Comparison of ENCODE assay signal across 27 cellular contexts in the genomic region with DNA sequence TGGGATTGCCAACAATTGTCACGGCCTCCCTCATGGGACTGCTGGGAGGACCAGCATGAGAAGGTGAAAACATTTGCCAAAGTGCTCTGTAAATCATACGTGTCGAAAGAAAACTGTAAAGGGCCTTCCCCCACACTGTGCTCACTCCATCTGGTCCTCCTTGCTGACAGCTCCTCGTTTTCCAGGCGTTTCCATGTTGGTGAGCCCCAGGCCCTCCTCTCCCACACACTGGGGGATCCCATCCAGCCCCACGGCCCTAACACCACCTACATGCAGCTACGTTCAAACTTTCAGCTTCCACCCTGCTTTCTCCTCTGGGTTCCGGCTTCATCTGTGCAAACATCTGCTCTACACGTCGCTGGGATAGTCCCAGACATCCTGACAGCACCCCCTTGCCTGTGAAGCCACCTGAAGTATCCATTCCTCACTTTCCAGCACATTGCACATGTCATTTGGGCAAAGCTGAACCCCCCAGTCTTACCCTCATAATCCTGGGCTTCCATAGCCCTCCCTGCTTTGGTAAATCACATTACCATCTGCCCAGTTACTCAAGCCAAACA. TPM values are rescaled to one million over a fixed set of nuclear protein-coding genes. Genes with fewer than 3 reads are reported as not detected.
DNase-seq lines count a peak whose midpoint lies in the region; ATAC-seq and TF ChIP-seq lines count a peak whose summit lies in the region.
"Had no signal": no experiment of that assay in that cellular context is flagged by ENCODE, and none has a peak within 500 bp of the region (broad histone marks: within the 10 kb centered on the region; RNA-seq: fewer than 3 reads in every experiment).

No MANE protein-coding gene starts in this region.

- no peaks in the 10 kb centered on the region for H4K20me1 ChIP-seq in H9 (ENCODE audit: control insufficient read depth, insufficient read depth, insufficient read length)

- no peak for ATAC-seq in activated T-cell treated with anti-CD3 and anti-CD28 coated beads, Interleukin-2, amount 50 U/mL, for 4 hours
- ATAC-seq in aorta (ENCODE audit: low FRiP score) = no peak
- ATAC-seq: HepG2; Right ventricle myocardium inferior; stimulated activated naive CD8-positive, alpha-beta T cell treated with anti-CD3 and anti-CD28 coated beads, Interleukin-15, amount 100 ng/mL, for 72 hours had no signal

- H2BK15ac ChIP-seq in H9 (ENCODE audit: low read depth, low read length) = no peak overlapping the region

- H3K9me3 Mint-ChIP-seq in activated T-cell treated with anti-CD3 and anti-CD28 coated beads, Interleukin-2, amount 50 U/mL, for 24 hours = peaks cover 12% of the 10 kb centered on the region
- H3K9me3 Mint-ChIP-seq in activated T-cell treated with anti-CD3 and anti-CD28 coated beads, Interleukin-2, amount 50 U/mL, for 4 hours = peaks cover 18% of the 10 kb centered on the region
- H3K9me3 Mint-ChIP-seq in H9 (peaks cover 22 to 27% of the 10 kb centered on the region in 2 experiments), progenitor cell of endocrine pancreas (ENCODE audit: low read depth) (peaks cover 7% of the 10 kb centered on the region)

- intact Hi-C loops in aorta (cut with DNase I) = no loop called here

- no peaks in the 10 kb centered on the region for H3K23me2 ChIP-seq in H9 (ENCODE audit: insufficient read length, low read depth, low read length, poor library complexity, severe bottlenecking)

- no peak overlapping the region for H3T11ph ChIP-seq in H9 (ENCODE audit: low read length)

- TF ChIP-seq CTCF in H9 (conservative IDR thresholded peaks at IDR 0.05) (no peak), progenitor cell of endocrine pancreas (IDR thresholded peaks at IDR 0.05; ENCODE audit: unreplicated experiment) (no peak)

- no peak overlapping the region for H2BK5ac ChIP-seq in H9 (ENCODE audit: insufficient read length, low read length)

- peaks cover 38% of the 10 kb centered on the region for H3K36me3 Mint-ChIP-seq in activated T-cell treated with anti-CD3 and anti-CD28 coated beads, Interleukin-2, amount 50 U/mL, for 24 hours (ENCODE audit: low read depth)
- H3K36me3 Mint-ChIP-seq in activated T-cell treated with anti-CD3 and anti-CD28 coated beads, Interleukin-2, amount 50 U/mL, for 4 hours (ENCODE audit: insufficient read depth) = peaks cover 12% of the 10 kb centered on the region
- H3K36me3 Mint-ChIP-seq in H9 (ENCODE audit: insufficient read depth in 1 of 3, low read depth in 3 of 3) (peaks cover 5 to 18% (median 10%) of the 10 kb centered on the region in 3 experiments; a peak in 6 of 7 replicates), progenitor cell of endocrine pancreas (ENCODE audit: insufficient read depth) (peaks cover 3% of the 10 kb centered on the region)

- H3K56ac ChIP-seq in H9 (ENCODE audit: insufficient read length, low read depth, low read length) = no peak overlapping the region

- no peaks in the 10 kb centered on the region for H3K36me3 ChIP-seq in esophagus (ENCODE audit: control insufficient read depth in 2 of 2, insufficient read depth in 2 of 2, low read length in 1 of 2)
- H3K36me3 ChIP-seq in aorta (ENCODE audit: control insufficient read depth in 1 of 2, insufficient read depth in 2 of 2, low read length in 1 of 2) = no peaks in the 10 kb centered on the region

- H3K4me3 ChIP-seq in esophagus (ENCODE audit: low read depth in 1 of 2, low read length in 2 of 2) (no peak overlapping the region), aorta (ENCODE audit: low read length in 2 of 2) (no peak overlapping the region)
- H3K4me3 ChIP-seq: right atrium auricular region had no signal

- H3K27me3 ChIP-seq in H9 (ENCODE audit: insufficient read depth, low read length) (no peaks in the 10 kb centered on the region), esophagus (ENCODE audit: control insufficient read depth in 1 of 2, insufficient read depth in 2 of 2, low read length in 2 of 2) (no peaks in the 10 kb centered on the region), aorta (ENCODE audit: control insufficient read depth in 1 of 2, insufficient read depth in 2 of 2, low read length in 1 of 2) (no peaks in the 10 kb centered on the region)
- H3K27me3 ChIP-seq: right atrium auricular region had no signal

- peaks cover 66% of the 10 kb centered on the region for H3K4me1 Mint-ChIP-seq in activated T-cell treated with anti-CD3 and anti-CD28 coated beads, Interleukin-2, amount 50 U/mL, for 24 hours (ENCODE audit: low read depth)
- peaks cover 59% of the 10 kb centered on the region for H3K4me1 Mint-ChIP-seq in activated T-cell treated with anti-CD3 and anti-CD28 coated beads, Interleukin-2, amount 50 U/mL, for 4 hours (ENCODE audit: low read depth)
- 0 out of 4 replicates have a peak, but pooled peaks cover 0 to 2% of the 10 kb centered on the region in 2 experiments for H3K4me1 Mint-ChIP-seq in H9
- no peaks in the 10 kb centered on the region for H3K4me1 Mint-ChIP-seq in progenitor cell of endocrine pancreas (ENCODE audit: low read depth)

- no peak overlapping the region for H4K5ac ChIP-seq in H9 (ENCODE audit: insufficient read length, low read depth, low read length)

- no peak overlapping the region for H2AFZ ChIP-seq in H9 (ENCODE audit: low read length)

- H3K4me3 Mint-ChIP-seq in activated T-cell treated with anti-CD3 and anti-CD28 coated beads, Interleukin-2, amount 50 U/mL, for 24 hours = no peak overlapping the region
- no peak overlapping the region for H3K4me3 Mint-ChIP-seq in activated T-cell treated with anti-CD3 and anti-CD28 coated beads, Interleukin-2, amount 50 U/mL, for 4 hours
- H3K4me3 Mint-ChIP-seq in H9 (no peak overlapping the region), progenitor cell of endocrine pancreas (ENCODE audit: low read depth) (no peak overlapping the region)
- H3K4me3 Mint-ChIP-seq: activated CD4-positive, alpha-beta memory T cell treated with anti-CD3 and anti-CD28 coated beads for 36 hours; immature natural killer cell; stimulated activated naive CD8-positive, alpha-beta T cell treated with anti-CD3 and anti-CD28 coated beads, Interleukin-15, amount 100 ng/mL, for 72 hours; T-helper 1 cell treated with Interleukin-12 subunit alpha and Interleukin-12 subunit beta and Interleukin-4 antibody, amounts not matched to agents 30 μg/mL and 1 μg/mL, for 36 hours had no signal

- peak overlapping the region; percentile 53 for H3K27ac Mint-ChIP-seq in activated T-cell treated with anti-CD3 and anti-CD28 coated beads, Interleukin-2, amount 50 U/mL, for 24 hours
- H3K27ac Mint-ChIP-seq in H9 = no peak overlapping the region
- peak overlapping the region; percentile 30 for H3K27ac Mint-ChIP-seq in progenitor cell of endocrine pancreas
- H3K27ac Mint-ChIP-seq: activated CD4-positive, alpha-beta memory T cell treated with anti-CD3 and anti-CD28 coated beads for 36 hours; T-helper 1 cell treated with Interleukin-12 subunit alpha and Interleukin-12 subunit beta and Interleukin-4 antibody, amounts not matched to agents 30 μg/mL and 1 μg/mL, for 36 hours had no signal

- H3K79me1 ChIP-seq in H9 (ENCODE audit: insufficient read depth, low read depth, low read length, poor library complexity, severe bottlenecking) = no peaks in the 10 kb centered on the region

- H3K9me3 ChIP-seq in H9 (ENCODE audit: control insufficient read depth, low read depth, low read length) (peaks cover 4% of the 10 kb centered on the region), esophagus (ENCODE audit: control insufficient read depth in 2 of 2, insufficient read depth in 1 of 2, low read depth in 1 of 2, low read length in 1 of 2) (no peaks in the 10 kb centered on the region), aorta (ENCODE audit: control insufficient read depth, low read length) (no peaks in the 10 kb centered on the region)

- no peak overlapping the region for H2AK5ac ChIP-seq in H9 (ENCODE audit: insufficient read length, low read length)

- no peak overlapping the region for H3K18ac ChIP-seq in H9 (ENCODE audit: insufficient read length, low read depth, low read length)

- H3K79me2 ChIP-seq in H9 (ENCODE audit: insufficient read depth, low read length) = no peaks in the 10 kb centered on the region

- no peak for DNase-seq in activated T-cell treated with anti-CD3 and anti-CD28 coated beads, Interleukin-2, amount 50 U/mL, for 24 hours
- DNase-seq in activated T-cell treated with anti-CD3 and anti-CD28 coated beads, Interleukin-2, amount 50 U/mL, for 4 hours = no peak
- DNase-seq in H9 = peak; percentile 20
- DNase-seq in progenitor cell of endocrine pancreas (ENCODE audit: low spot score, unreplicated experiment) = no peak
- DNase-seq in aorta = no peak
- DNase-seq in activated gamma-delta T cell treated with Interleukin-2 at 50 U/mL for 16 hours = no peak
- DNase-seq in D341Med (ENCODE audit: low spot score) = no peak
- DNase-seq: activated CD4-positive, alpha-beta memory T cell treated with anti-CD3 and anti-CD28 coated beads for 36 hours; activated naive CD4-positive, alpha-beta T cell treated with Interleukin-2 at 50 U/mL for 16 hours; activated T-cell treated with anti-CD3 and anti-CD28 coated beads for 4 hours; amygdala; H7; immature natural killer cell; Karpas-422; NCI-H1436; NCI-H2081; NCI-H226; NCI-H526 treated with DMSO at 0.1 percent for 48 hours; NK-92 treated with Interleukin-12 subunit alpha and Interleukin-12 subunit beta, amount 100 ng/mL, for 24 hours; SK-N-SH; small intestine; stimulated activated naive CD8-positive, alpha-beta T cell treated with anti-CD3 and anti-CD28 coated beads, Interleukin-15, amount 100 ng/mL, for 72 hours had no signal

- no peak overlapping the region for H3K23ac ChIP-seq in H9 (ENCODE audit: insufficient read length, low read depth, low read length)

- WGBS in H9 (ENCODE audit: extremely low coverage, insufficient read length, low lambda C conversion rate) = no CpG with 5 or more reads among the region's 10 CpGs
- 83 to 87% methylated on average over 10 of the region's 10 CpGs for WGBS in esophagus, 2 donors
- 89 to 90% methylated on average over 10 of the region's 10 CpGs for WGBS in aorta, 2 donors

- H2BK12ac ChIP-seq in H9 (ENCODE audit: insufficient read length, low read depth, low read length) = no peak overlapping the region

- no peaks in the 10 kb centered on the region for H3K27me3 Mint-ChIP-seq in activated T-cell treated with anti-CD3 and anti-CD28 coated beads, Interleukin-2, amount 50 U/mL, for 24 hours
- H3K27me3 Mint-ChIP-seq in activated T-cell treated with anti-CD3 and anti-CD28 coated beads, Interleukin-2, amount 50 U/mL, for 4 hours (ENCODE audit: low read depth) = no peaks in the 10 kb centered on the region
- H3K27me3 Mint-ChIP-seq in H9 (ENCODE audit: low read depth) (peaks cover 2% of the 10 kb centered on the region), progenitor cell of endocrine pancreas (peaks cover 11% of the 10 kb centered on the region)
- H3K27me3 Mint-ChIP-seq: activated CD4-positive, alpha-beta memory T cell treated with anti-CD3 and anti-CD28 coated beads for 36 hours; stimulated activated naive CD8-positive, alpha-beta T cell treated with anti-CD3 and anti-CD28 coated beads, Interleukin-15, amount 100 ng/mL, for 72 hours had no signal

- H4K91ac ChIP-seq in H9 (ENCODE audit: insufficient read length, low read depth, low read length) = no peak overlapping the region

- H4K8ac ChIP-seq in H9 (replicated peaks; ENCODE audit: insufficient read length, low read depth, low read length) = no peak overlapping the region

- no peak overlapping the region for H3K4me2 ChIP-seq in H9 (ENCODE audit: insufficient read depth, insufficient read length, low read length)
- H3K4me2 ChIP-seq: SK-N-SH had no signal

- no peak overlapping the region for H3K14ac ChIP-seq in H9 (ENCODE audit: insufficient read depth, low read length)

- no peak overlapping the region for H3K9ac ChIP-seq in H9 (ENCODE audit: extremely low read depth, insufficient read length, low read length)
- H3K9ac ChIP-seq: SK-N-SH had no signal

- H3K4ac ChIP-seq in H9 (ENCODE audit: low read depth, low read length) = no peak overlapping the region

- H3K27ac ChIP-seq in H9 (ENCODE audit: insufficient read length, low read depth, low read length) (no peak overlapping the region), esophagus (ENCODE audit: low read depth in 2 of 2, low read length in 1 of 2) (peak overlapping the region; percentile 53 to 62), aorta (ENCODE audit: low read depth in 1 of 2, low read length in 2 of 2) (no peak overlapping the region)
- H3K27ac ChIP-seq: right atrium auricular region had no signal

- H2BK20ac ChIP-seq in H9 (ENCODE audit: low read depth, low read length, poor library complexity, severe bottlenecking) = no peak overlapping the region

- H3K4me1 ChIP-seq in H9 (ENCODE audit: insufficient read depth, low read length) (no peaks in the 10 kb centered on the region), esophagus (ENCODE audit: control insufficient read depth in 2 of 2, insufficient read depth in 2 of 2, low read length in 1 of 2) (peaks cover 0 to 14% of the 10 kb centered on the region in 2 donors), aorta (ENCODE audit: control insufficient read depth in 1 of 2, insufficient read depth in 2 of 2, low read length in 2 of 2) (no peaks in the 10 kb centered on the region)
- H3K4me1 ChIP-seq: right atrium auricular region had no signal

- no peak overlapping the region for H2BK120ac ChIP-seq in H9 (ENCODE audit: low read depth, low read length, poor library complexity, severe bottlenecking)

RNA-seq across cellular contexts. Expression of a gene that starts 42.7 kb away (rescaled TPM):
- 1 to 10 TPM; 2.8 to 5.3 (median 3.7) TPM for total RNA-seq in activated T-cell treated with anti-CD3 and anti-CD28 coated beads, Interleukin-2, amount 50 U/mL, for 4 hours
- total RNA-seq in H9 (2021) (2.3 and 2.4 TPM in 2 replicates), progenitor cell of endocrine pancreas (3.0 and 4.0 TPM in 2 replicates), aorta (1 to 10 TPM; 2.2 to 7.0 TPM)
- polyA plus RNA-seq in esophagus (10 to 100 TPM; 12.2 to 17.2 TPM), aorta (10 to 100 TPM in 1 of 2 donors, 1 to 10 TPM in 1; 3.6 to 10.3 TPM)

Comparison
In these comparisons a context has a peak if more than half of its experiments do, and no peak if none do; other contexts are left out.
1. H3K27ac Mint-ChIP-seq: peak in activated T-cell treated with anti-CD3 and anti-CD28 coated beads, Interleukin-2, amount 50 U/mL, for 24 hours (single experiment) and progenitor cell of endocrine pancreas (single experiment); none in H9 (0 of 3).
2. H3K27ac ChIP-seq: peak in esophagus (2 of 2); none in H9 (single experiment) and aorta (0 of 2).